Comparison of ENCODE assay signal across 9 cellular contexts in the genomic region with DNA sequence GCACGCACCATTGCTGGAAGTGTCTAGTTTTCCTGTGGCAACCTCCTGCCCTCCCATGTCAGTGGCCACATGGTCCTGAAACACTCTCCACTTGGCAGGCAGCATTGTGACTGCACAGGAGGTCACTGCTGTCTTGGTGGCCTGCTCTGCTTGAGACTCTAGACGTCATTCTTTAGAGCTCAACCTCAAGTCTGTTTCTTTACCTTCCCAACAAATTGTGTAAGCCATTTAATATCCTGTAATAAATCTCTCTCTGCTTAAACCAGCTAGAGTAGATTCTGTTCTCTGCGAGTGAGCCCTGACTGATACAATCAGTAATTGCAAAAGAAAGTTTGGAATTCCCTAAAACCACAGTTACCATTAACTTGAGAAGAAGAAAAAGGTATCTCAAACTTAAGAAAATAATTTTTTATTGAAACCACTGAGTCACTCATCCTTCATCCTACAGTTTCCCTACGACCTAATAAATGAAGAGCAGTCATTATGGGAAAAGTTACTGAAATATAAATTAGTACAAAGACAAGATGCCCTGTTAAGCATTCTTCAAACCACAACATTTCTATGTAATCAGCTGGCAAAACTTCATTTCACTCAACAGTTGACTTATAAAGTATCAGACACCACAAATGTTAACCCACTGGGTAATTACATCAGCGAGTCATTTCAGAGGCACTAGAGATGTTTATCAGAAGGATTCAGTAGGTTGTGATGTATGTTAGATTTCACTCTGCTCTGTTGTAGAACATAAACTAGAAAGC. TPM values are rescaled to one million over a fixed set of nuclear protein-coding genes. Genes with fewer than 3 reads are reported as not detected.
A peak's percentile ranks its signal among the peaks of the same experiment; 100 is the strongest.
DNase-seq lines count a peak whose midpoint lies in the region; ATAC-seq and TF ChIP-seq lines count a peak whose summit lies in the region.
"Had no signal": no experiment of that assay in that cellular context is flagged by ENCODE, and none has a peak within 500 bp of the region (broad histone marks: within the 10 kb centered on the region; RNA-seq: fewer than 3 reads in every experiment).

No MANE protein-coding gene starts in this region.

- intact Hi-C loops in transverse colon (cut with DNase I; ENCODE audit: low total_unique reads) = no loop called here

- H3K9me3 Mint-ChIP-seq in activated T-cell treated with anti-CD3 and anti-CD28 coated beads, Interleukin-2, amount 50 U/mL, for 24 hours = no peaks in the 10 kb centered on the region

- H3K4me1 Mint-ChIP-seq in activated T-cell treated with anti-CD3 and anti-CD28 coated beads, Interleukin-2, amount 50 U/mL, for 24 hours (ENCODE audit: low read depth) = peaks cover 66% of the 10 kb centered on the region

- TF ChIP-seq CTCF in transverse colon (IDR thresholded peaks at IDR 0.05) = no peak

- TF ChIP-seq EP300 in transverse colon (IDR thresholded peaks at IDR 0.05; ENCODE audit: low read depth) = no peak

- ATAC-seq in GM18858 (IDR thresholded peaks at IDR 0.05; ENCODE audit: unreplicated experiment) = no peak

- H3K36me3 ChIP-seq in SJSA1 (no peaks in the 10 kb centered on the region), transverse colon (no peaks in the 10 kb centered on the region)

- 51 to 70% methylated on average over 4 to 5 of the region's 5 CpGs for WGBS in transverse colon (ENCODE audit: low coverage in 1 of 2), 2 donors

- peak overlapping the region; percentile 28 for H3K4me3 Mint-ChIP-seq in activated T-cell treated with anti-CD3 and anti-CD28 coated beads, Interleukin-2, amount 50 U/mL, for 24 hours

- H3K4me1 ChIP-seq in SJSA1 (replicated peaks) (peaks cover 21% of the 10 kb centered on the region), transverse colon (peaks cover 2 to 41% (median 16%) of the 10 kb centered on the region in 4 donors)

- no peak overlapping the region for H3K4me3 ChIP-seq in SJSA1
- no peak overlapping the region for H3K4me3 ChIP-seq in transverse colon
- H3K4me3 ChIP-seq: BLaER1 treated with 17β-estradiol and CSF1 and Interleukin-3, amounts not matched to agents 10 nM and 100 nM had no signal

- no peak for DNase-seq in activated T-cell treated with anti-CD3 and anti-CD28 coated beads, Interleukin-2, amount 50 U/mL, for 24 hours
- no peak for DNase-seq in activated T-cell treated with anti-CD3 and anti-CD28 coated beads, Interleukin-2, amount 50 U/mL, for 1 hour
- DNase-seq in SJSA1 (ENCODE audit: low read depth in 1 of 2, low spot score in 2 of 2) (peak in 1 of 2 experiments; percentile 56), foreskin melanocyte (peak; percentile 35), transverse colon (no peak), NCI-H1092 treated with DMSO at 0.1 percent for 48 hours (lab: John Stamatoyannopoulos, UW) (no peak), anterior cingulate cortex (lab: John Stamatoyannopoulos, UW) (no peak)

- H3K36me3 Mint-ChIP-seq in activated T-cell treated with anti-CD3 and anti-CD28 coated beads, Interleukin-2, amount 50 U/mL, for 24 hours (ENCODE audit: low read depth) = peaks cover 19% of the 10 kb centered on the region

- H3K27me3 ChIP-seq in SJSA1 (replicated peaks) (no peaks in the 10 kb centered on the region), transverse colon (no peaks in the 10 kb centered on the region)
- H3K27me3 ChIP-seq: BLaER1 treated with 17β-estradiol and CSF1 and Interleukin-3, amounts not matched to agents 10 nM and 100 nM had no signal

- no peak for TF ChIP-seq POLR2A in transverse colon (IDR thresholded peaks at IDR 0.05)

- in situ Hi-C loops in transverse colon (cut with MboI; ENCODE audit: low pct_ligation_motif_present in 1 of 4, low pct_unique_long_range_greater_than_20kb in 1 of 4, low sequenced_read_pairs in 3 of 4) = no loop called here

- no peaks in the 10 kb centered on the region for H3K9me3 ChIP-seq in SJSA1 (replicated peaks)
- no peaks in the 10 kb centered on the region for H3K9me3 ChIP-seq in transverse colon

- H3K27me3 Mint-ChIP-seq in activated T-cell treated with anti-CD3 and anti-CD28 coated beads, Interleukin-2, amount 50 U/mL, for 24 hours = no peaks in the 10 kb centered on the region

- H3K27ac Mint-ChIP-seq in activated T-cell treated with anti-CD3 and anti-CD28 coated beads, Interleukin-2, amount 50 U/mL, for 24 hours = peak overlapping the region; percentile 88

- 0 out of 2 replicates have a peak overlapping the region, but pooled peaks have one; percentile 1 for H3K27ac ChIP-seq in SJSA1
- H3K27ac ChIP-seq in transverse colon = peak overlapping the region in 3 of 4 donors; percentile 10 to 54 (median 13)
- H3K27ac ChIP-seq: BLaER1 treated with 17β-estradiol and CSF1 and Interleukin-3, amounts not matched to agents 10 nM and 100 nM had no signal

RNA-seq across cellular contexts. Expression of a gene that starts 18.0 kb away (rescaled TPM):
- 48.2 and 78.1 TPM in 2 replicates for total RNA-seq in SJSA1 (2014; rRNA removed; shearing (Covaris generic))
- total RNA-seq in transverse colon = 10 to 100 TPM in 3 of 4 donors, 1 to 10 TPM in 1; 7.8 to 68.9 (median 59.6) TPM
